Comparison of ENCODE assay signal across 8 cellular contexts in genomic region chr12:33587354-33588081, GRCh38.
DNase-seq lines count a peak whose midpoint lies in the region; FAIRE-seq and TF ChIP-seq lines count a peak whose summit lies in the region.
"Not testable (repeated sequence)": the region's sequence is repeated elsewhere in the genome, so short reads cannot be mapped to it uniquely, and the experiment has no call there.

No MANE protein-coding gene starts in this region.

- not testable (repeated sequence) for H4K20me1 ChIP-seq in PC-9 (ENCODE audit: insufficient read depth)

- intact Hi-C loops in PC-9 (cut with micrococcal nuclease; ENCODE audit: unreplicated experiment): loop anchor here (2.0 to 5.0 kb wide), 6 partner anchors 65 to 1855 kb away; partner anchors contain the start of genes PKP2 and YARS2
- intact Hi-C loops in adrenal gland (cut with DNase I): not testable (repeated sequence)

- POLR2A ChIA-PET in CD8-positive, alpha-beta memory T cell (lab: Charles Lee): not testable (repeated sequence)
- POLR2A ChIA-PET in PC-9 (lab: Charles Lee; ENCODE audit: unreplicated experiment): interaction anchor here (0.7 kb wide), 1 partner anchor 27 kb away, joined by 3 read pairs; no protein-coding TSS in a partner anchor

- H3K27ac Mint-ChIP-seq in CD8-positive, alpha-beta memory T cell: not testable (repeated sequence)
- peak overlapping the region; percentile 60 for H3K27ac Mint-ChIP-seq in mesothelial cell of epicardium

- not testable (repeated sequence) for H3K4me3 Mint-ChIP-seq in CD8-positive, alpha-beta memory T cell; mesothelial cell of epicardium

- not testable (repeated sequence) for FAIRE-seq in HTR-8/SVneo (lab: Jason Lieb, UNC)

- H3K4me2 ChIP-seq in PC-9: peak overlapping the region; percentile 80

- not testable (repeated sequence) for H3K36me3 Mint-ChIP-seq in CD8-positive, alpha-beta memory T cell; mesothelial cell of epicardium

- H3K27ac ChIP-seq in CD8-positive, alpha-beta memory T cell (ENCODE audit: low read depth, low read length): peak overlapping the region; percentile 80
- H3K27ac ChIP-seq in PC-9 (peak overlapping the region; percentile 96), adrenal gland (peak overlapping the region in 3 of 5 donors; percentile 62 to 87 (median 74)), skeletal muscle tissue (ENCODE audit: low read depth, low read length) (peak overlapping the region; percentile 0)

- not testable (repeated sequence) for H3K36me3 ChIP-seq in CD8-positive, alpha-beta memory T cell (ENCODE audit: insufficient read depth, low read length); PC-9 (ENCODE audit: low read depth); adrenal gland (replicated peaks in 1 of 2); skeletal muscle tissue (ENCODE audit: control insufficient read depth in 3 of 3, insufficient read depth in 3 of 3, low read length in 3 of 3)

- not testable (repeated sequence) for H3K27me3 ChIP-seq in CD8-positive, alpha-beta memory T cell (ENCODE audit: insufficient read depth, low read length, poor library complexity, severe bottlenecking); PC-9 (ENCODE audit: insufficient read depth, low read depth); adrenal gland; skeletal muscle tissue (ENCODE audit: control insufficient read depth in 3 of 3, insufficient read depth in 3 of 3, low read length in 3 of 3)

- TF ChIP-seq POLR2A in adrenal gland (IDR thresholded peaks at IDR 0.05): not testable (repeated sequence)

- not testable (repeated sequence) for H3K9me2 ChIP-seq in PC-9 (ENCODE audit: insufficient read depth)

- BruUV-seq in PC-9 (replicated peaks; lab: Mats Ljungman, UMichigan): not testable (repeated sequence)

- H3K27me3 Mint-ChIP-seq in CD8-positive, alpha-beta memory T cell; mesothelial cell of epicardium (ENCODE audit: low read depth): not testable (repeated sequence)

- not testable (repeated sequence) for H3K9me3 Mint-ChIP-seq in CD8-positive, alpha-beta memory T cell; mesothelial cell of epicardium

- not testable (repeated sequence) for H3K4me1 ChIP-seq in CD8-positive, alpha-beta memory T cell (ENCODE audit: insufficient read depth, low read length); skeletal muscle tissue (ENCODE audit: control insufficient read depth in 3 of 3, insufficient read depth in 3 of 3, low read length in 3 of 3)
- H3K4me1 ChIP-seq in PC-9 (replicated peaks; ENCODE audit: insufficient read depth) (peaks cover 50% of the 10 kb centered on the region), adrenal gland (replicated peaks in 1 of 2) (peaks cover 10 to 16% of the 10 kb centered on the region in 2 donors)

- H3K9me3 ChIP-seq in CD8-positive, alpha-beta memory T cell (ENCODE audit: low read length); PC-9 (ENCODE audit: insufficient read depth, low read depth); adrenal gland (replicated peaks in 1 of 3); skeletal muscle tissue (ENCODE audit: control insufficient read depth in 3 of 3, low read length in 3 of 3): not testable (repeated sequence)

- H3K4me3 ChIP-seq in CD8-positive, alpha-beta memory T cell (ENCODE audit: low read length); PC-9; adrenal gland; choroid plexus epithelial cell (ENCODE audit: low read depth, low read length); skeletal muscle tissue (ENCODE audit: low read length in 3 of 3): not testable (repeated sequence)

- not testable (repeated sequence) for H2AFZ ChIP-seq in PC-9

- CTCF ChIA-PET in CD8-positive, alpha-beta memory T cell (lab: Charles Lee): not testable (repeated sequence)
- CTCF ChIA-PET in PC-9 (lab: Charles Lee): interaction anchor here (1.2 kb wide), 1 partner anchor 640 kb away, joined by 4 read pairs; no protein-coding TSS in a partner anchor

- not testable (repeated sequence) for TF ChIP-seq CTCF in PC-9 (conservative IDR thresholded peaks at IDR 0.05); adrenal gland (IDR thresholded peaks at IDR 0.05); choroid plexus epithelial cell (conservative IDR thresholded peaks at IDR 0.05; ENCODE audit: low read depth, low read length); mesothelial cell of epicardium (IDR thresholded peaks at IDR 0.05; ENCODE audit: unreplicated experiment)

- WGBS in adrenal gland, 4 donors: 55 to 61% (median 58%) methylated on average over 6 of the region's 6 CpGs

- not testable (repeated sequence) for H3K79me2 ChIP-seq in PC-9 (ENCODE audit: low read depth)

- H3K4me1 Mint-ChIP-seq in CD8-positive, alpha-beta memory T cell: not testable (repeated sequence)
- peaks cover 38% of the 10 kb centered on the region for H3K4me1 Mint-ChIP-seq in mesothelial cell of epicardium

- H3F3A ChIP-seq in PC-9 (ENCODE audit: insufficient read depth, low read depth): peaks cover 29% of the 10 kb centered on the region

- not testable (repeated sequence) for DNase-seq in CD8-positive, alpha-beta memory T cell; adrenal gland; mesothelial cell of epicardium (ENCODE audit: low spot score in 2 of 2, unreplicated experiment in 2 of 2)
- peak; percentile 13 for DNase-seq in HTR-8/SVneo (ENCODE audit: insufficient read length, low spot score)
- DNase-seq in PC-9: peak in 1 of 2 experiments; percentile 95
- DNase-seq in choroid plexus epithelial cell (ENCODE audit: low read depth): peak; percentile 70
- peak; percentile 3 for DNase-seq in fibroblast of the conjunctiva (ENCODE audit: low read depth)

- H3K9ac ChIP-seq in skeletal muscle tissue (ENCODE audit: low read depth in 1 of 3, low read length in 3 of 3): not testable (repeated sequence)

Comparison
In these comparisons a context has a peak if more than half of its experiments do, and no peak if none do; other contexts are left out.
1. H3K27ac ChIP-seq: peak in every context shown above with its lines; median percentile 96 in PC-9; 80 in CD8-positive, alpha-beta memory T cell; 74 in adrenal gland; 0 in skeletal muscle tissue.